ENCODE assay signal across 8 cellular contexts in genomic region chr11:60775420-60775961, GRCh38. TPM values are rescaled to one million over a fixed set of nuclear protein-coding genes. Genes with fewer than 3 reads are reported as not detected.
DNase-seq lines count a peak whose midpoint lies in the region; ATAC-seq and TF ChIP-seq lines count a peak whose summit lies in the region.

No MANE protein-coding gene starts in this region.

- peaks cover 8% of the 10 kb centered on the region for H3K27me3 Mint-ChIP-seq in activated T-helper 1 cell treated with anti-CD3 and anti-CD28 coated beads, Interleukin-12 subunit alpha, Interleukin-12 subunit beta, Interleukin-2, Interleukin-4 antibody, amounts not matched to agents 30 ng/mL and 10 ng/mL and 1 ng/mL, durations not matched to agents 14 hours and 24 hours and 36 hours (ENCODE audit: insufficient read depth)
- H3K27me3 Mint-ChIP-seq in osteocyte (ENCODE audit: unreplicated experiment), result peaks cover 8% of the 10 kb centered on the region

- H3K27ac ChIP-seq in tibial artery, result no peak overlapping the region

- no peak overlapping the region for H3K27ac Mint-ChIP-seq in activated T-helper 1 cell treated with anti-CD3 and anti-CD28 coated beads, Interleukin-12 subunit alpha, Interleukin-12 subunit beta, Interleukin-2, Interleukin-4 antibody, amounts not matched to agents 30 ng/mL and 10 ng/mL and 1 ng/mL, durations not matched to agents 14 hours and 24 hours and 36 hours
- no peak overlapping the region for H3K27ac Mint-ChIP-seq in osteocyte (ENCODE audit: unreplicated experiment)

- H3K27me3 ChIP-seq in tibial artery, result peaks cover 0 to 14% of the 10 kb centered on the region in 2 donors

- no peaks in the 10 kb centered on the region for H3K9me3 Mint-ChIP-seq in activated T-helper 1 cell treated with anti-CD3 and anti-CD28 coated beads, Interleukin-12 subunit alpha, Interleukin-12 subunit beta, Interleukin-2, Interleukin-4 antibody, amounts not matched to agents 30 ng/mL and 10 ng/mL and 1 ng/mL, durations not matched to agents 14 hours and 24 hours and 36 hours
- no peaks in the 10 kb centered on the region for H3K9me3 Mint-ChIP-seq in osteocyte (ENCODE audit: unreplicated experiment)

- DNase-seq in Daoy (ENCODE audit: low read depth), result peak; percentile 83
- DNase-seq in LNCaP clone FGC (ENCODE audit: low read depth), result peak; percentile 81
- peak; percentile 83 for DNase-seq in RKO (ENCODE audit: low spot score)
- DNase-seq in activated T-helper 1 cell treated with anti-CD3 and anti-CD28 coated beads, Interleukin-12 subunit alpha, Interleukin-12 subunit beta, Interleukin-2, Interleukin-4 antibody, amounts not matched to agents 30 ng/mL and 10 ng/mL and 1 ng/mL, durations not matched to agents 14 hours and 24 hours and 36 hours (ENCODE audit: low spot score), result peak; percentile 69
- peak; percentile 89 for DNase-seq in fibroblast of villous mesenchyme (ENCODE audit: low read depth)
- DNase-seq in osteocyte (ENCODE audit: extremely low spot score, unreplicated experiment), result peak; percentile 93
- peak; percentile 86 for DNase-seq in tibial artery

- H3K4me1 ChIP-seq in tibial artery, result peaks cover 0 to 11% (median 6%) of the 10 kb centered on the region in 4 donors

- peaks cover 5% of the 10 kb centered on the region for H3K4me1 Mint-ChIP-seq in activated T-helper 1 cell treated with anti-CD3 and anti-CD28 coated beads, Interleukin-12 subunit alpha, Interleukin-12 subunit beta, Interleukin-2, Interleukin-4 antibody, amounts not matched to agents 30 ng/mL and 10 ng/mL and 1 ng/mL, durations not matched to agents 14 hours and 24 hours and 36 hours (ENCODE audit: low read depth)
- H3K4me1 Mint-ChIP-seq in osteocyte (ENCODE audit: unreplicated experiment), result peaks cover 14% of the 10 kb centered on the region

- H3K9me3 ChIP-seq in tibial artery, result no peaks in the 10 kb centered on the region

- TF ChIP-seq CTCF in LNCaP clone FGC (IDR thresholded peaks at IDR 0.05; ENCODE audit: control insufficient read depth, extremely low read depth, insufficient read depth), result peak; percentile 79
- peak; percentile 91 for TF ChIP-seq CTCF in fibroblast of villous mesenchyme (IDR thresholded peaks at IDR 0.05; ENCODE audit: insufficient read depth, low read depth, low read length)
- TF ChIP-seq CTCF in osteocyte (IDR thresholded peaks at IDR 0.05), result peak; percentile 92
- TF ChIP-seq CTCF in tibial artery (IDR thresholded peaks at IDR 0.05), result peak; percentile 77 to 88

- ATAC-seq in GM21825 (IDR thresholded peaks at IDR 0.05; ENCODE audit: unreplicated experiment), result peak; percentile 88

- H3K4me3 ChIP-seq in LNCaP clone FGC (ENCODE audit: low read depth, low read length), result no peak overlapping the region
- H3K4me3 ChIP-seq in fibroblast of villous mesenchyme (ENCODE audit: low read depth, low read length), result no peak overlapping the region
- H3K4me3 ChIP-seq in tibial artery, result no peak overlapping the region

- no peaks in the 10 kb centered on the region for H3K36me3 Mint-ChIP-seq in activated T-helper 1 cell treated with anti-CD3 and anti-CD28 coated beads, Interleukin-12 subunit alpha, Interleukin-12 subunit beta, Interleukin-2, Interleukin-4 antibody, amounts not matched to agents 30 ng/mL and 10 ng/mL and 1 ng/mL, durations not matched to agents 14 hours and 24 hours and 36 hours (ENCODE audit: low read depth)
- H3K36me3 Mint-ChIP-seq in osteocyte (ENCODE audit: unreplicated experiment), result no peaks in the 10 kb centered on the region

- intact Hi-C loops in activated T-helper 1 cell treated with anti-CD3 and anti-CD28 coated beads, Interleukin-12 subunit alpha, Interleukin-12 subunit beta, Interleukin-2, Interleukin-4 antibody, amounts not matched to agents 30 ng/mL and 10 ng/mL and 1 ng/mL, durations not matched to agents 14 hours and 24 hours and 36 hours (cut with micrococcal nuclease), result loop anchor here (1.0 to 10.0 kb wide), 3 partner anchors 57 to 409 kb away; no protein-coding TSS in a partner anchor
- intact Hi-C loops in tibial artery (cut with DNase I; ENCODE audit: low total_unique reads), result no loop called here

- no peaks in the 10 kb centered on the region for H3K36me3 ChIP-seq in tibial artery

- H3K4me3 Mint-ChIP-seq in activated T-helper 1 cell treated with anti-CD3 and anti-CD28 coated beads, Interleukin-12 subunit alpha, Interleukin-12 subunit beta, Interleukin-2, Interleukin-4 antibody, amounts not matched to agents 30 ng/mL and 10 ng/mL and 1 ng/mL, durations not matched to agents 14 hours and 24 hours and 36 hours, result no peak overlapping the region
- H3K4me3 Mint-ChIP-seq in osteocyte (ENCODE audit: unreplicated experiment), result no peak overlapping the region

RNA-seq across cellular contexts. Expression of gene MS4A10, which starts 9.6 kb away (rescaled TPM):
- total RNA-seq in Daoy (2014; rRNA removed; shearing (Covaris generic)), result not detected in 2 replicates
- not detected in 2 replicates for total RNA-seq in activated T-helper 1 cell treated with anti-CD3 and anti-CD28 coated beads, Interleukin-12 subunit alpha, Interleukin-12 subunit beta, Interleukin-2, Interleukin-4 antibody, amounts not matched to agents 30 ng/mL and 10 ng/mL and 1 ng/mL, durations not matched to agents 14 hours and 24 hours and 36 hours
- total RNA-seq in fibroblast of villous mesenchyme, result not detected in 2 replicates
- not detected in 2 replicates for total RNA-seq in osteocyte

RNA-seq across cellular contexts. Expression of gene MS4A15, which starts 18.8 kb away (rescaled TPM):
- total RNA-seq in Daoy (2014; rRNA removed; shearing (Covaris generic)), result not detected in 2 replicates
- total RNA-seq in activated T-helper 1 cell treated with anti-CD3 and anti-CD28 coated beads, Interleukin-12 subunit alpha, Interleukin-12 subunit beta, Interleukin-2, Interleukin-4 antibody, amounts not matched to agents 30 ng/mL and 10 ng/mL and 1 ng/mL, durations not matched to agents 14 hours and 24 hours and 36 hours, result not detected in 2 replicates
- total RNA-seq in fibroblast of villous mesenchyme (not detected in 2 replicates), osteocyte (not detected in 2 replicates)

RNA-seq across cellular contexts. Expression of gene MS4A18, which starts 51.0 kb away (rescaled TPM):
- total RNA-seq in Daoy (2014; rRNA removed; shearing (Covaris generic)), result not detected in 2 replicates
- total RNA-seq in activated T-helper 1 cell treated with anti-CD3 and anti-CD28 coated beads, Interleukin-12 subunit alpha, Interleukin-12 subunit beta, Interleukin-2, Interleukin-4 antibody, amounts not matched to agents 30 ng/mL and 10 ng/mL and 1 ng/mL, durations not matched to agents 14 hours and 24 hours and 36 hours, result not detected in 2 replicates
- total RNA-seq in fibroblast of villous mesenchyme (not detected in 2 replicates), osteocyte (not detected in 2 replicates)
